In genomic region chr12:69070319-69071090, GRCh38 we compare ENCODE assay signal across 8 cellular contexts.
DNase-seq lines count a peak whose midpoint lies in the region; ATAC-seq and TF ChIP-seq lines count a peak whose summit lies in the region.

No MANE protein-coding gene starts in this region.

- BruUV-seq in Calu3 (replicated peaks; lab: Mats Ljungman, UMichigan), result no TSS peak

- no peaks in the 10 kb centered on the region for H3K36me3 ChIP-seq in uterus

- no peaks in the 10 kb centered on the region for H3K9me3 Mint-ChIP-seq in Calu3 (ENCODE audit: low read depth, unreplicated experiment)
- H3K9me3 Mint-ChIP-seq in activated T-helper 2 cell treated with anti-CD3 and anti-CD28 coated beads, Interferon-gamma antibody, Interleukin-2, Interleukin-4, amounts not matched to agents 10 μg/mL and 5 μg/mL and 100 μg/mL, durations not matched to agents 14 hours and 24 hours and 36 hours, result no peaks in the 10 kb centered on the region
- H3K9me3 Mint-ChIP-seq in osteocyte (ENCODE audit: unreplicated experiment), result no peaks in the 10 kb centered on the region

- H3K27me3 ChIP-seq in uterus, result no peaks in the 10 kb centered on the region

- H3K9me3 ChIP-seq in uterus, result no peaks in the 10 kb centered on the region

- CTCF ChIA-PET in Calu3 (lab: Charles Lee), result interaction anchor here (0.7 to 2.7 kb wide), 4 partner anchors 17 to 171 kb away, joined by 3 to 22 read pairs (median 7); no protein-coding TSS in a partner anchor

- H3K4me3 ChIP-seq in Jurkat, Clone E6-1 (ENCODE audit: low read length), result no peak overlapping the region
- no peak overlapping the region for H3K4me3 ChIP-seq in uterus

- H3K4me3 Mint-ChIP-seq in Calu3 (ENCODE audit: low read depth, unreplicated experiment) (no peak overlapping the region), osteocyte (ENCODE audit: unreplicated experiment) (no peak overlapping the region)
- H3K4me3 Mint-ChIP-seq in activated T-helper 2 cell treated with anti-CD3 and anti-CD28 coated beads, Interferon-gamma antibody, Interleukin-2, Interleukin-4, amounts not matched to agents 10 μg/mL and 5 μg/mL and 100 μg/mL, durations not matched to agents 14 hours and 24 hours and 36 hours (ENCODE audit: low read depth), result no peak overlapping the region

- no peaks in the 10 kb centered on the region for H3K27me3 Mint-ChIP-seq in Calu3 (ENCODE audit: unreplicated experiment)
- H3K27me3 Mint-ChIP-seq in activated T-helper 2 cell treated with anti-CD3 and anti-CD28 coated beads, Interferon-gamma antibody, Interleukin-2, Interleukin-4, amounts not matched to agents 10 μg/mL and 5 μg/mL and 100 μg/mL, durations not matched to agents 14 hours and 24 hours and 36 hours (ENCODE audit: low read depth), result peaks cover 15% of the 10 kb centered on the region
- peaks cover 26% of the 10 kb centered on the region for H3K27me3 Mint-ChIP-seq in osteocyte (ENCODE audit: unreplicated experiment)

- DNase-seq in Calu3, result peak; percentile 76
- DNase-seq in Jurkat, Clone E6-1 (ENCODE audit: low read depth, low spot score), result peak; percentile 40
- DNase-seq in RPMI7951 (ENCODE audit: low read depth), result peak; percentile 57
- DNase-seq in activated T-helper 2 cell treated with anti-CD3 and anti-CD28 coated beads, Interferon-gamma antibody, Interleukin-2, Interleukin-4, amounts not matched to agents 10 μg/mL and 5 μg/mL and 100 μg/mL, durations not matched to agents 14 hours and 24 hours and 36 hours (ENCODE audit: low spot score), result peak; percentile 34
- peak; percentile 51 for DNase-seq in foreskin melanocyte
- peak; percentile 87 for DNase-seq in osteocyte (ENCODE audit: extremely low spot score, unreplicated experiment)
- DNase-seq in uterus, result peak; percentile 28 to 29

- H3K36me3 Mint-ChIP-seq in Calu3 (ENCODE audit: insufficient read depth, unreplicated experiment), result no peaks in the 10 kb centered on the region
- H3K36me3 Mint-ChIP-seq in activated T-helper 2 cell treated with anti-CD3 and anti-CD28 coated beads, Interferon-gamma antibody, Interleukin-2, Interleukin-4, amounts not matched to agents 10 μg/mL and 5 μg/mL and 100 μg/mL, durations not matched to agents 14 hours and 24 hours and 36 hours (ENCODE audit: low read depth), result no peaks in the 10 kb centered on the region
- H3K36me3 Mint-ChIP-seq in osteocyte (ENCODE audit: unreplicated experiment), result no peaks in the 10 kb centered on the region

- peaks cover 49% of the 10 kb centered on the region for H3K4me1 Mint-ChIP-seq in Calu3 (ENCODE audit: low read depth, unreplicated experiment)
- peaks cover 17% of the 10 kb centered on the region for H3K4me1 Mint-ChIP-seq in activated T-helper 2 cell treated with anti-CD3 and anti-CD28 coated beads, Interferon-gamma antibody, Interleukin-2, Interleukin-4, amounts not matched to agents 10 μg/mL and 5 μg/mL and 100 μg/mL, durations not matched to agents 14 hours and 24 hours and 36 hours (ENCODE audit: low read depth)
- H3K4me1 Mint-ChIP-seq in osteocyte (ENCODE audit: unreplicated experiment), result no peaks in the 10 kb centered on the region

- intact Hi-C loops in Calu3 (cut with micrococcal nuclease; ENCODE audit: unreplicated experiment) (loop anchor here (1.0 kb wide), 1 partner anchor 171 kb away; no protein-coding TSS in a partner anchor), uterus (cut with DNase I; ENCODE audit: low total_unique reads) (no loop called here)
- intact Hi-C loops in activated T-helper 2 cell treated with anti-CD3 and anti-CD28 coated beads, Interferon-gamma antibody, Interleukin-2, Interleukin-4, amounts not matched to agents 10 μg/mL and 5 μg/mL and 100 μg/mL, durations not matched to agents 14 hours and 24 hours and 36 hours (cut with micrococcal nuclease), result loop anchor here (1.0 kb wide), 3 partner anchors 11 to 240 kb away; no protein-coding TSS in a partner anchor

- H3K27ac Mint-ChIP-seq in Calu3 (ENCODE audit: unreplicated experiment) (no peak overlapping the region), osteocyte (ENCODE audit: unreplicated experiment) (no peak overlapping the region)
- H3K27ac Mint-ChIP-seq in activated T-helper 2 cell treated with anti-CD3 and anti-CD28 coated beads, Interferon-gamma antibody, Interleukin-2, Interleukin-4, amounts not matched to agents 10 μg/mL and 5 μg/mL and 100 μg/mL, durations not matched to agents 14 hours and 24 hours and 36 hours, result no peak overlapping the region

- H3K27ac ChIP-seq in uterus, result no peak overlapping the region

- no peak for TF ChIP-seq POLR2A in uterus (IDR thresholded peaks at IDR 0.05)

- ATAC-seq in GM21526 (IDR thresholded peaks at IDR 0.05; ENCODE audit: low FRiP score, unreplicated experiment), result peak; percentile 88

- H3K4me1 ChIP-seq in uterus, result no peaks in the 10 kb centered on the region

- TF ChIP-seq CTCF in Calu3 (IDR thresholded peaks at IDR 0.05; ENCODE audit: unreplicated experiment) (peak; percentile 76), osteocyte (IDR thresholded peaks at IDR 0.05) (peak; percentile 96), uterus (IDR thresholded peaks at IDR 0.05) (peak; percentile 49 to 71 (median 54))

Comparison
In these comparisons a context has a peak if more than half of its experiments do, and no peak if none do; other contexts are left out.
1. DNase-seq: peak in every context shown above with its lines; median percentile 87 in osteocyte; 76 in Calu3; 57 in RPMI7951; 51 in foreskin melanocyte; 40 in Jurkat, Clone E6-1; 34 in activated T-helper 2 cell treated with anti-CD3 and anti-CD28 coated beads, Interferon-gamma antibody, Interleukin-2, Interleukin-4, amounts not matched to agents 10 μg/mL and 5 μg/mL and 100 μg/mL, durations not matched to agents 14 hours and 24 hours and 36 hours; 28 in uterus.